Comparison of ENCODE assay signal across 30 cellular contexts in genomic region chr14:92449404-92449975, GRCh38.
"Had no signal": no experiment of that assay in that cellular context is flagged by ENCODE, and none has a peak within 500 bp of the region (broad histone marks: within the 10 kb centered on the region; RNA-seq: fewer than 3 reads in every experiment).

No MANE protein-coding gene starts in this region.

- ATAC-seq: activated T-cell treated with anti-CD3 and anti-CD28 coated beads, Interleukin-2, amount 50 U/mL, for 72 hours; effector memory CD8-positive, alpha-beta T cell; gastroesophageal sphincter; heart left ventricle; natural killer cell treated with Interleukin-12 subunit alpha and Interleukin-12 subunit beta and Interleukin-15 and Interleukin-18, amount 100 ng/mL, for 72 hours; pancreas; psoas muscle had no signal

- DNase-seq: activated CD4-positive, alpha-beta T cell treated with anti-CD3 and anti-CD28 coated beads for 4 hours; activated CD4-positive, alpha-beta T cell treated with anti-CD3 and anti-CD28 coated beads, Interleukin-2, amount 50 U/mL, for 4 hours; activated naive CD4-positive, alpha-beta T cell; activated T-cell treated with anti-CD3 and anti-CD28 coated beads for 4 hours; activated T-cell treated with anti-CD3 and anti-CD28 coated beads, Interleukin-2, amount 50 U/mL, for 72 hours; aorta; cerebellar nuclear complex; colonic mucosa; dorsolateral prefrontal cortex; effector memory CD8-positive, alpha-beta T cell; heart left ventricle; immature natural killer cell; kidney; nucleus accumbens; pancreas; psoas muscle; stimulated activated CD4-positive, alpha-beta T cell treated with anti-CD3 and anti-CD28 coated beads, Interleukin-2, amount 100 ng/mL, for 48 hours; stimulated activated naive CD4-positive, alpha-beta T cell treated with Interleukin-2 at 50 U/mL for 16 hours; T-helper 1 cell had no signal

- H3K27ac Mint-ChIP-seq: activated naive CD8-positive, alpha-beta T cell; activated T-cell treated with anti-CD3 and anti-CD28 coated beads, Interleukin-2, amount 50 U/mL, for 72 hours; effector memory CD8-positive, alpha-beta T cell; immature natural killer cell; memory B cell; natural killer cell treated with Interleukin-12 subunit alpha and Interleukin-12 subunit beta and Interleukin-15 and Interleukin-18, amount 100 ng/mL, for 72 hours; T-helper 2 cell treated with Interferon-gamma antibody and Interleukin-4, amounts not matched to agents 5 μg/mL and 100 μg/mL, for 36 hours; type B pancreatic cell had no signal

- H3K9me3 Mint-ChIP-seq: activated T-cell treated with anti-CD3 and anti-CD28 coated beads, Interleukin-2, amount 50 U/mL, for 72 hours; effector memory CD8-positive, alpha-beta T cell; immature natural killer cell; natural killer cell treated with Interleukin-12 subunit alpha and Interleukin-12 subunit beta and Interleukin-15 and Interleukin-18, amount 100 ng/mL, for 72 hours; T-helper 2 cell treated with Interferon-gamma antibody and Interleukin-4, amounts not matched to agents 5 μg/mL and 100 μg/mL, for 36 hours; type B pancreatic cell had no signal

- H3K27me3 Mint-ChIP-seq: activated naive CD8-positive, alpha-beta T cell; effector memory CD8-positive, alpha-beta T cell; memory B cell; natural killer cell treated with Interleukin-12 subunit alpha and Interleukin-12 subunit beta and Interleukin-15 and Interleukin-18, amount 100 ng/mL, for 72 hours had no signal

- H3K36me3 Mint-ChIP-seq: activated naive CD8-positive, alpha-beta T cell; brain; immature natural killer cell; memory B cell; natural killer cell treated with Interleukin-12 subunit alpha and Interleukin-12 subunit beta and Interleukin-15 and Interleukin-18, amount 100 ng/mL, for 72 hours had no signal

- H3K4me3 Mint-ChIP-seq: activated naive CD8-positive, alpha-beta T cell; activated T-cell treated with anti-CD3 and anti-CD28 coated beads, Interleukin-2, amount 50 U/mL, for 72 hours; brain; effector memory CD8-positive, alpha-beta T cell; immature natural killer cell; memory B cell; natural killer cell treated with Interleukin-12 subunit alpha and Interleukin-12 subunit beta and Interleukin-15 and Interleukin-18, amount 100 ng/mL, for 72 hours; T-helper 2 cell treated with Interferon-gamma antibody and Interleukin-4, amounts not matched to agents 5 μg/mL and 100 μg/mL, for 36 hours; type B pancreatic cell had no signal

- H3K4me1 Mint-ChIP-seq: memory B cell had no signal

- H3K27ac ChIP-seq: cardiac muscle cell, colonic mucosa, dorsolateral prefrontal cortex, gastroesophageal sphincter, heart left ventricle, pancreas, psoas muscle, right atrium auricular region, thoracic aorta, vagina had no signal
